ENCODE assay signal across 8 cellular contexts in the genomic region with DNA sequence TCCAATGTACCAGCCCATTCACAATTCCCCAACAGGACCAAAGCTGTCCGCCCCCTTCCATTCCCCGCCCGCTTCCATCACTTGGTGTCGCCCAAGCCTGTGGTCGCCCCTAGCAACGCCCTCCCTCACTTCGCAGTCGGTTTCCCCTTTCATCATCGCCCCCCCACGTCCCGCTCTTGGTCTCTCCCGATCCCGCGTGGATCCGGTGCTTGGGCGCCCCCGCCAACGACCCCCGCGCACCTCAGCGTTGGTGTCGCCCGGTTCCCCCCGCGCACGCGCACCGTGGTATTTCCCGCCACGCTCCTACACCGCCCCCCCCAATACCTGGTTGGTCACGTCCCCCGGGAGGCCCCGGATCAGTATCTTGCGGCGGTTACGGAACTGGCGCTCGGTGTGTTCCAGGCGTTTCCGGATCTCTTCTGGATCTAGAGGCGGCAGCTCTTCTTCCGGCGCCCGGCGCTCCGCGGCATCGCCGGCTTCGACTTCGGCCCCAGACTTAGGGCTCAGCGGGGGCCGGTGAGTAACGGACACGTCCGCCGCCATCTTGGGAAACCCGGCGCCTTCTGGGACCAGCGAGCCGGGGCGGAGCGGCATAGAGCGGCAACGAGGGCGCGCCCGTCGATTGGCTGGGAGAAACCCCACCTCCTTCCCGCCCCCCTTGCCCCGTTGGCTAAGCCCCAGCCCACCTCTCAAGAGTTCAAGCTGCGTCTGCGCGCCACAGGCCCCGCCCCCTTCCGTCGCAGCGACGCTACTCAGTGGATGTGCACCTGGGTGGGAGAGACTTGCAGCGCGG. TPM values are rescaled to one million over a fixed set of nuclear protein-coding genes. Genes with fewer than 3 reads are reported as not detected.
DNase-seq lines count a peak whose midpoint lies in the region; TF ChIP-seq lines count a peak whose summit lies in the region.

A gene with protein sequence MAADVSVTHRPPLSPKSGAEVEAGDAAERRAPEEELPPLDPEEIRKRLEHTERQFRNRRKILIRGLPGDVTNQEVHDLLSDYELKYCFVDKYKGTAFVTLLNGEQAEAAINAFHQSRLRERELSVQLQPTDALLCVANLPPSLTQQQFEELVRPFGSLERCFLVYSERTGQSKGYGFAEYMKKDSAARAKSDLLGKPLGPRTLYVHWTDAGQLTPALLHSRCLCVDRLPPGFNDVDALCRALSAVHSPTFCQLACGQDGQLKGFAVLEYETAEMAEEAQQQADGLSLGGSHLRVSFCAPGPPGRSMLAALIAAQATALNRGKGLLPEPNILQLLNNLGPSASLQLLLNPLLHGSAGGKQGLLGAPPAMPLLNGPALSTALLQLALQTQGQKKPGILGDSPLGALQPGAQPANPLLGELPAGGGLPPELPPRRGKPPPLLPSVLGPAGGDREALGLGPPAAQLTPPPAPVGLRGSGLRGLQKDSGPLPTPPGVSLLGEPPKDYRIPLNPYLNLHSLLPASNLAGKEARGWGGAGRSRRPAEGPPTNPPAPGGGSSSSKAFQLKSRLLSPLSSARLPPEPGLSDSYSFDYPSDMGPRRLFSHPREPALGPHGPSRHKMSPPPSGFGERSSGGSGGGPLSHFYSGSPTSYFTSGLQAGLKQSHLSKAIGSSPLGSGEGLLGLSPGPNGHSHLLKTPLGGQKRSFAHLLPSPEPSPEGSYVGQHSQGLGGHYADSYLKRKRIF (minus strand): TSS at position 565 of the 793 bp plus-strand sequence. CDS start 22 bp downstream, at position 543.

- H3K9me3 Mint-ChIP-seq in neural progenitor cell = no peaks in the 10 kb centered on the region

- H4K20me1 ChIP-seq in neural progenitor cell (ENCODE audit: low read depth) = peaks cover 52% of the 10 kb centered on the region

- peaks cover 46% of the 10 kb centered on the region for H3K36me3 ChIP-seq in SJSA1
- H3K36me3 ChIP-seq in neural progenitor cell = no peaks in the 10 kb centered on the region
- peaks cover 19 to 20% of the 10 kb centered on the region in 2 donors for H3K36me3 ChIP-seq in stomach smooth muscle (ENCODE audit: control insufficient read depth in 2 of 2, insufficient read depth in 2 of 2, low read length in 2 of 2)

- H3K36me3 Mint-ChIP-seq in neural progenitor cell = peaks cover 4% of the 10 kb centered on the region

- peak; percentile 67 for DNase-seq in GM04503 (ENCODE audit: low read depth)
- DNase-seq in HFF-Myc (ENCODE audit: extremely low read depth, low read depth) = peak; percentile 86
- peak; percentile 97 for DNase-seq in MV-4-11 (lab: John Stamatoyannopoulos, UW)
- peak; percentile 97 to 98 for DNase-seq in SJSA1 (ENCODE audit: low read depth in 1 of 2, low spot score in 2 of 2)
- DNase-seq in activated gamma-delta T cell treated with anti-CD3 and anti-CD28 coated beads, Interleukin-2, amount 50 U/mL, for 16 hours (ENCODE audit: low read depth) = peak; percentile 97
- DNase-seq in fibroblast of villous mesenchyme (ENCODE audit: low read depth) = peak; percentile 97
- peak; percentile 99 for DNase-seq in neural progenitor cell (ENCODE audit: low spot score)

- H3F3A ChIP-seq in neural progenitor cell (ENCODE audit: low read depth) = peaks cover 10% of the 10 kb centered on the region

- H3K4me2 ChIP-seq in neural progenitor cell = peak within 1 kb of the TSS; percentile 90

- H2AFZ ChIP-seq in neural progenitor cell (replicated peaks) = peak within 1 kb of the TSS; percentile 79

- TF ChIP-seq CTCF in HFF-Myc (IDR thresholded peaks at IDR 0.05; ENCODE audit: low read depth, low read length, missing control alignments) (no peak), fibroblast of villous mesenchyme (IDR thresholded peaks at IDR 0.05; ENCODE audit: insufficient read depth, low read depth, low read length) (no peak), neural progenitor cell (IDR thresholded peaks at IDR 0.05) (no peak)

- H3K4me3 Mint-ChIP-seq in neural progenitor cell = peak within 1 kb of the TSS; percentile 98

- H3K27ac ChIP-seq in SJSA1 (peak within 1 kb of the TSS; percentile 96), neural progenitor cell (peak within 1 kb of the TSS; percentile 88), stomach smooth muscle (ENCODE audit: low read length) (peak within 1 kb of the TSS; percentile 82)

- H3K27me3 ChIP-seq in SJSA1 (replicated peaks) = no peaks in the 10 kb centered on the region
- H3K27me3 ChIP-seq in neural progenitor cell = peaks cover 7% of the 10 kb centered on the region
- H3K27me3 ChIP-seq in stomach smooth muscle (ENCODE audit: control insufficient read depth in 1 of 2, insufficient read depth in 2 of 2, low read length in 2 of 2) = no peaks in the 10 kb centered on the region

- H3K27me3 Mint-ChIP-seq in neural progenitor cell (ENCODE audit: insufficient read depth, low read depth) = peaks cover 7% of the 10 kb centered on the region

- H3K9me3 ChIP-seq in SJSA1 (replicated peaks) = no peaks in the 10 kb centered on the region
- H3K9me3 ChIP-seq in neural progenitor cell (ENCODE audit: low read depth) = no peaks in the 10 kb centered on the region
- H3K9me3 ChIP-seq in stomach smooth muscle (ENCODE audit: control insufficient read depth in 2 of 2, low read length in 2 of 2) = no peaks in the 10 kb centered on the region

- peaks cover 22% of the 10 kb centered on the region for H3K4me1 Mint-ChIP-seq in neural progenitor cell

- peaks cover 38% of the 10 kb centered on the region for H3K79me2 ChIP-seq in neural progenitor cell (ENCODE audit: low read depth)

- H3K4me1 ChIP-seq in SJSA1 (replicated peaks) (peaks cover 19% of the 10 kb centered on the region), neural progenitor cell (peaks cover 16% of the 10 kb centered on the region), stomach smooth muscle (ENCODE audit: control insufficient read depth, insufficient read depth, low read length) (peaks cover 31% of the 10 kb centered on the region)

- H3K27ac Mint-ChIP-seq in neural progenitor cell = peak within 1 kb of the TSS; percentile 97

- H3K4me3 ChIP-seq in HFF-Myc (replicated peaks; ENCODE audit: low read depth, low read length) (peak within 1 kb of the TSS; percentile 87), SJSA1 (peak within 1 kb of the TSS; percentile 93), fibroblast of villous mesenchyme (ENCODE audit: low read depth, low read length) (peak within 1 kb of the TSS; percentile 91), neural progenitor cell (peak within 1 kb of the TSS; percentile 71), stomach smooth muscle (ENCODE audit: low read length in 2 of 2) (peak within 1 kb of the TSS; percentile 89 to 91)

- H3K9ac ChIP-seq in neural progenitor cell (peak within 1 kb of the TSS; percentile 81), stomach smooth muscle (ENCODE audit: low read length in 2 of 2) (peak within 1 kb of the TSS; percentile 54 to 75)

RNA-seq across cellular contexts. Expression of the gene that starts here (rescaled TPM):
- total RNA-seq in SJSA1 (2014; rRNA removed; shearing (Covaris generic)) = 27.3 and 36.4 TPM in 2 replicates
- total RNA-seq in fibroblast of villous mesenchyme (10.4 and 11.0 TPM in 2 replicates), neural progenitor cell (ENCODE audit: low replicate concordance) (5.4 and 24.3 TPM in 2 replicates)

Comparison
In these comparisons a context has a peak if more than half of its experiments do, and no peak if none do; other contexts are left out.
1. Peak in every context shown above with its lines: DNase-seq, H3K4me3 ChIP-seq and H3K27ac ChIP-seq.